Comparison of ENCODE assay signal across 9 cellular contexts in the genomic region with DNA sequence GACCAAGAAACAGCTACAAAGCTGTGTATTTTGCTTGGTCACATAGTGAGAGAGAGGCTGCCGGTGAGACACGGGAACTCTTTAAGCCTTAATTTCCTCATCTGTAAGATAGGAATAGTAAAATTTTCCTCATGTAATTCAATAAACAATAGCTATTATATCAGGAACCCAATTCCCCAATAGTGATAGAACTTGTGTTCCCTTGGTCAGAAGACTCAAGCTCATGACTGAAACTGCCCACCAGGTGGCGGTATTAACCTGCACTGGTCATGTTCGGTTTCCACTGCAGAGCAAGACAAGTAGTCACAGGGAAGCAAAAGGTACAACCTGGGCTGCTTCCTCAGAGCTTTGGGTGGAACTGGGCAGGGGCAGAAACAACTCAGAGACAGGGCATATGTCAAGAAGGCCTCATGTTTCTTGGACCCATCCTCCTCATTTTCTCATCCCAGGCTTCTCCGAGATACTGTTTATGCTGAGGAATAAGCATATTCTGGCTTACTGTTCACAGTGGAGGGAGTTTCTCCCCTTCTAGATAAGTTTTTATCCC. TPM values are rescaled to one million over a fixed set of nuclear protein-coding genes. Genes with fewer than 3 reads are reported as not detected.
A peak's percentile ranks its signal among the peaks of the same experiment; 100 is the strongest.
DNase-seq lines count a peak whose midpoint lies in the region; ATAC-seq, FAIRE-seq and TF ChIP-seq lines count a peak whose summit lies in the region.
"Had no signal": no experiment of that assay in that cellular context is flagged by ENCODE, and none has a peak within 500 bp of the region (broad histone marks: within the 10 kb centered on the region; RNA-seq: fewer than 3 reads in every experiment).

No MANE protein-coding gene starts in this region.

- no peak overlapping the region for H3K4me2 ChIP-seq in HepG2 (ENCODE audit: low read depth, low read length)

- peak; percentile 79 for DNase-seq in D341Med (ENCODE audit: low spot score)
- peak; percentile 55 to 92 for DNase-seq in NCI-H526 (lab: John Stamatoyannopoulos, UW)
- peak; percentile 87 to 92 for DNase-seq in activated CD4-positive, alpha-beta T cell treated with anti-CD3 and anti-CD28 coated beads for 4 hours
- no peak for DNase-seq in chondrocyte (ENCODE audit: low spot score)
- peak; percentile 93 for DNase-seq in HepG2 (ENCODE audit: low spot score)
- DNase-seq in stimulated activated CD4-positive, alpha-beta T cell treated with anti-CD3 and anti-CD28 coated beads, TNF-alpha, amount 100 ng/mL, for 24 hours (ENCODE audit: low read depth in 3 of 3): peak; percentile 82 to 88 (median 87)

- peak; percentile 96 for FAIRE-seq in HepG2 (lab: Jason Lieb, UNC)

- CTCF ChIA-PET in HepG2 (lab: Yijun Ruan, JAX; ENCODE audit: low intra/inter-chr PET ratio, low total read pairs): interaction anchor here (0.8 to 6.6 kb wide), 18 partner anchors 8 to 430 kb away, joined by 3 to 298 read pairs (median 6); a partner anchor contains a TSS

- TF ChIP-seq CTCF in chondrocyte (IDR thresholded peaks at IDR 0.05) (peak; percentile 94), HepG2 (CRISPR knock-in tag; IDR thresholded peaks at IDR 0.05) (no peak)

- no peak overlapping the region for H3K9ac ChIP-seq in HepG2 (ENCODE audit: insufficient read depth, low read depth, low read length)

- H3K36me3 ChIP-seq in HepG2 (replicated peaks in 1 of 2; ENCODE audit: control insufficient read depth in 1 of 2, insufficient read depth in 2 of 2, low read length in 2 of 2): peaks cover 0 to 6% of the 10 kb centered on the region in 2 experiments; a peak in 1 of 5 replicates

- in situ Hi-C loops in HepG2 (cut with HindIII; ENCODE audit: extremely low pct_ligation_motif_present, low pct_unique_long_range_greater_than_20kb): loop anchor here (5.0 kb wide), 1 partner anchor 66 kb away; no protein-coding TSS in a partner anchor

- peaks cover 1% of the 10 kb centered on the region for H3K36me3 Mint-ChIP-seq in chondrocyte (ENCODE audit: low read depth)

- intact Hi-C loops in HepG2 (cut with micrococcal nuclease; ENCODE audit: unreplicated experiment): loop anchor here (1.0 to 10.0 kb wide), 5 partner anchors 8 to 318 kb away; a partner anchor contains a TSS

- H3K4me1 ChIP-seq in HepG2 (ENCODE audit: insufficient read depth, low read length): peaks cover 37% of the 10 kb centered on the region

- no peak overlapping the region for H2AFZ ChIP-seq in HepG2 (ENCODE audit: low read length)

- peak overlapping the region; percentile 18 for H3K27ac Mint-ChIP-seq in chondrocyte (ENCODE audit: unreplicated experiment)

- TF ChIP-seq EP300 in HepG2 (IDR thresholded peaks at IDR 0.05; ENCODE audit: low read depth in 2 of 2, low read length in 2 of 2) (0 out of 4 replicates have a peak, but pooled peaks of 1 of the 2 experiments have one; percentile 14), HepG2 (CRISPR knock-in tag; IDR thresholded peaks at IDR 0.05; ENCODE audit: borderline replicate concordance) (no peak)

- no peak overlapping the region for H3K4me3 ChIP-seq in HepG2 (replicated peaks in 1 of 3; ENCODE audit: insufficient read depth in 1 of 3, low read depth in 2 of 3, low read length in 3 of 3)

- no peak overlapping the region for H3K27ac ChIP-seq in HepG2 (ENCODE audit: extremely low read length, insufficient read depth, low read length)

- no peaks in the 10 kb centered on the region; a peak in 1 of 5 replicates for H3K27me3 ChIP-seq in HepG2 (ENCODE audit: control insufficient read depth in 1 of 2, insufficient read depth in 2 of 2, low read length in 2 of 2)

- no peaks in the 10 kb centered on the region for H3K27me3 Mint-ChIP-seq in chondrocyte (ENCODE audit: low read depth)
- H3K27me3 Mint-ChIP-seq: IgD-negative memory B cell had no signal

- H3K4me3 Mint-ChIP-seq in chondrocyte (ENCODE audit: unreplicated experiment): no peak overlapping the region

- H3K9me3 ChIP-seq in HepG2 (ENCODE audit: low read length): no peaks in the 10 kb centered on the region

- ATAC-seq in HG03378 (IDR thresholded peaks at IDR 0.05; ENCODE audit: unreplicated experiment) (peak; percentile 58), HepG2 (peak; percentile 56), GM19328 (IDR thresholded peaks at IDR 0.05; ENCODE audit: unreplicated experiment) (no peak)

- 24% methylated on average over 5 of the region's 5 CpGs for WGBS in HepG2 (ENCODE audit: low lambda C conversion rate)

- peak; percentile 96 for TF ChIP-seq RAD21 in HepG2 (CRISPR knock-in tag; IDR thresholded peaks at IDR 0.05)

- no peaks in the 10 kb centered on the region for H4K20me1 ChIP-seq in HepG2 (ENCODE audit: insufficient read depth, low read length)

- TF ChIP-seq POLR2A in HepG2 (IDR thresholded peaks at IDR 0.05; ENCODE audit: insufficient read depth in 1 of 2, low read depth in 2 of 2, low read length in 2 of 2): no peak

- POLR2A ChIA-PET in HepG2 (lab: Yijun Ruan, JAX): interaction anchor here (1.0 to 25.8 kb wide), 16 partner anchors 8 to 109 kb away, joined by 3 to 1670 read pairs (median 12); a partner anchor contains a TSS

- no TSS peak for BruUV-seq in HepG2 (replicated peaks; lab: Mats Ljungman, UMichigan)

- no peaks in the 10 kb centered on the region for H3K9me3 Mint-ChIP-seq in chondrocyte (ENCODE audit: low read depth)
- H3K9me3 Mint-ChIP-seq: IgD-negative memory B cell had no signal

- peaks cover 3% of the 10 kb centered on the region for H3K4me1 Mint-ChIP-seq in chondrocyte (ENCODE audit: low read depth)
- H3K4me1 Mint-ChIP-seq: IgD-negative memory B cell had no signal

- H3K79me2 ChIP-seq in HepG2 (ENCODE audit: insufficient read depth, low read length): peaks cover 16% of the 10 kb centered on the region

RNA-seq across cellular contexts. Expression of a gene that starts 4.2 kb away (rescaled TPM):
- total RNA-seq in chondrocyte (56.5 to 124 TPM (median 124 TPM) in 3 replicates), HepG2 (2016; rRNA removed; fragmentation: Illumina TruSeq; extraction: Trizol) (109 and 157 TPM in 2 replicates)
- total RNA-seq in HepG2 (2016; cell fraction: cytosol; rRNA removed; fragmentation: Illumina TruSeq; extraction: Trizol; ENCODE audit: low read depth): 29.1 and 32.6 TPM in 2 replicates
- 104 and 153 TPM in 2 replicates for total RNA-seq in HepG2 (2016; cell fraction: insoluble cytoplasmic fraction; rRNA removed; fragmentation: Illumina TruSeq; extraction: Trizol)
- total RNA-seq in HepG2 (2016; cell fraction: membrane; rRNA removed; fragmentation: Illumina TruSeq; extraction: Trizol): 72.3 and 78.5 TPM in 2 replicates
- 149 and 162 TPM in 2 replicates for total RNA-seq in HepG2 (2016; cell fraction: nucleus; rRNA removed; fragmentation: Illumina TruSeq; extraction: Trizol)
- polyA plus RNA-seq in HepG2 (2011; rRNA removed): 241 and 315 TPM in 2 replicates
- 184 and 225 TPM in 2 replicates for polyA plus RNA-seq in HepG2 (2011; cell fraction: cytosol; rRNA removed)
- 207 and 248 TPM in 2 replicates for polyA plus RNA-seq in HepG2 (2011; cell fraction: nucleus; rRNA removed)
- polyA plus RNA-seq in HepG2 (2012): 183 and 230 TPM in 2 replicates
- polyA plus RNA-seq in HepG2 (2016; cell fraction: cytosol; fragmentation: Illumina TruSeq; extraction: Trizol; ENCODE audit: low read depth): 8.7 and 9.2 TPM in 2 replicates
- 102 and 106 TPM in 2 replicates for polyA plus RNA-seq in HepG2 (2016; cell fraction: insoluble cytoplasmic fraction; fragmentation: Illumina TruSeq; extraction: Trizol; ENCODE audit: low read depth)
- polyA plus RNA-seq in HepG2 (2016; cell fraction: membrane; fragmentation: Illumina TruSeq; extraction: Trizol; ENCODE audit: low read depth): 31.5 and 31.6 TPM in 2 replicates
- 158 and 165 TPM in 2 replicates for polyA plus RNA-seq in HepG2 (2016; cell fraction: nucleus; fragmentation: Illumina TruSeq; extraction: Trizol; ENCODE audit: insufficient read depth, low read depth)
- 171 and 630 TPM in 2 replicates for polyA minus RNA-seq in HepG2 (2011; rRNA and poly(A)+ RNA removed; ENCODE audit: low replicate concordance)
- 150 and 166 TPM in 2 replicates for polyA minus RNA-seq in HepG2 (2011; cell fraction: cytosol; rRNA and poly(A)+ RNA removed)
- polyA minus RNA-seq in HepG2 (2011; cell fraction: nucleus; rRNA and poly(A)+ RNA removed): 420 and 488 TPM in 2 replicates

RNA-seq across cellular contexts. Expression of a gene that starts 23.4 kb away (rescaled TPM):
- total RNA-seq in chondrocyte (6.0 to 7.6 TPM (median 6.0 TPM) in 3 replicates), HepG2 (2016; rRNA removed; fragmentation: Illumina TruSeq; extraction: Trizol) (10.8 and 11.4 TPM in 2 replicates)
- 3.1 and 3.7 TPM in 2 replicates for total RNA-seq in HepG2 (2016; cell fraction: cytosol; rRNA removed; fragmentation: Illumina TruSeq; extraction: Trizol; ENCODE audit: low read depth)
- total RNA-seq in HepG2 (2016; cell fraction: insoluble cytoplasmic fraction; rRNA removed; fragmentation: Illumina TruSeq; extraction: Trizol): 10.9 and 11.2 TPM in 2 replicates
- 7.8 and 9.1 TPM in 2 replicates for total RNA-seq in HepG2 (2016; cell fraction: membrane; rRNA removed; fragmentation: Illumina TruSeq; extraction: Trizol)
- total RNA-seq in HepG2 (2016; cell fraction: nucleus; rRNA removed; fragmentation: Illumina TruSeq; extraction: Trizol): 6.7 and 8.3 TPM in 2 replicates
- 19.8 and 22.5 TPM in 2 replicates for polyA plus RNA-seq in HepG2 (2011; rRNA removed)
- polyA plus RNA-seq in HepG2 (2011; cell fraction: cytosol; rRNA removed): 18.0 and 23.7 TPM in 2 replicates
- 27.1 and 27.7 TPM in 2 replicates for polyA plus RNA-seq in HepG2 (2011; cell fraction: nucleus; rRNA removed)
- polyA plus RNA-seq in HepG2 (2012): 14.5 and 15.7 TPM in 2 replicates
- polyA plus RNA-seq in HepG2 (2016; cell fraction: cytosol; fragmentation: Illumina TruSeq; extraction: Trizol; ENCODE audit: low read depth): 2.6 and 3.0 TPM in 2 replicates
- 9.9 and 10.2 TPM in 2 replicates for polyA plus RNA-seq in HepG2 (2016; cell fraction: insoluble cytoplasmic fraction; fragmentation: Illumina TruSeq; extraction: Trizol; ENCODE audit: low read depth)
- polyA plus RNA-seq in HepG2 (2016; cell fraction: membrane; fragmentation: Illumina TruSeq; extraction: Trizol; ENCODE audit: low read depth): 6.4 TPM in 2 replicates
- polyA plus RNA-seq in HepG2 (2016; cell fraction: nucleus; fragmentation: Illumina TruSeq; extraction: Trizol; ENCODE audit: insufficient read depth, low read depth): 19.5 and 24.7 TPM in 2 replicates
- 18.0 and 62.7 TPM in 2 replicates for polyA minus RNA-seq in HepG2 (2011; rRNA and poly(A)+ RNA removed; ENCODE audit: low replicate concordance)
- 8.0 and 14.8 TPM in 2 replicates for polyA minus RNA-seq in HepG2 (2011; cell fraction: cytosol; rRNA and poly(A)+ RNA removed)
- polyA minus RNA-seq in HepG2 (2011; cell fraction: nucleus; rRNA and poly(A)+ RNA removed): 8.8 and 11.9 TPM in 2 replicates

RNA-seq across cellular contexts. Expression of a gene that starts 29.7 kb away (rescaled TPM):
- total RNA-seq in chondrocyte (27.6 to 35.2 TPM (median 29.3 TPM) in 3 replicates), HepG2 (2016; rRNA removed; fragmentation: Illumina TruSeq; extraction: Trizol) (130 and 141 TPM in 2 replicates)
- total RNA-seq in HepG2 (2016; cell fraction: cytosol; rRNA removed; fragmentation: Illumina TruSeq; extraction: Trizol; ENCODE audit: low read depth): 124 and 143 TPM in 2 replicates
- 128 and 148 TPM in 2 replicates for total RNA-seq in HepG2 (2016; cell fraction: insoluble cytoplasmic fraction; rRNA removed; fragmentation: Illumina TruSeq; extraction: Trizol)
- 134 and 154 TPM in 2 replicates for total RNA-seq in HepG2 (2016; cell fraction: membrane; rRNA removed; fragmentation: Illumina TruSeq; extraction: Trizol)
- total RNA-seq in HepG2 (2016; cell fraction: nucleus; rRNA removed; fragmentation: Illumina TruSeq; extraction: Trizol): 82.9 and 84.6 TPM in 2 replicates
- polyA plus RNA-seq in HepG2 (2011; rRNA removed): 64.7 and 74.4 TPM in 2 replicates
- 49.6 and 52.3 TPM in 2 replicates for polyA plus RNA-seq in HepG2 (2011; cell fraction: cytosol; rRNA removed)
- polyA plus RNA-seq in HepG2 (2011; cell fraction: nucleus; rRNA removed): 90.4 and 93.9 TPM in 2 replicates
- polyA plus RNA-seq in HepG2 (2012): 58.5 and 83.9 TPM in 2 replicates
- 42.0 and 47.4 TPM in 2 replicates for polyA plus RNA-seq in HepG2 (2016; cell fraction: cytosol; fragmentation: Illumina TruSeq; extraction: Trizol; ENCODE audit: low read depth)
- 106 and 115 TPM in 2 replicates for polyA plus RNA-seq in HepG2 (2016; cell fraction: insoluble cytoplasmic fraction; fragmentation: Illumina TruSeq; extraction: Trizol; ENCODE audit: low read depth)
- 86.6 and 89.8 TPM in 2 replicates for polyA plus RNA-seq in HepG2 (2016; cell fraction: membrane; fragmentation: Illumina TruSeq; extraction: Trizol; ENCODE audit: low read depth)
- 118 and 127 TPM in 2 replicates for polyA plus RNA-seq in HepG2 (2016; cell fraction: nucleus; fragmentation: Illumina TruSeq; extraction: Trizol; ENCODE audit: insufficient read depth, low read depth)
- 39.3 and 43.1 TPM in 2 replicates for polyA minus RNA-seq in HepG2 (2011; rRNA and poly(A)+ RNA removed; ENCODE audit: low replicate concordance)
- polyA minus RNA-seq in HepG2 (2011; cell fraction: cytosol; rRNA and poly(A)+ RNA removed): 27.3 and 39.3 TPM in 2 replicates
- polyA minus RNA-seq in HepG2 (2011; cell fraction: nucleus; rRNA and poly(A)+ RNA removed): 50.6 and 59.4 TPM in 2 replicates

RNA-seq across cellular contexts. Expression of a gene that starts 48.1 kb away (rescaled TPM):
- total RNA-seq in chondrocyte (151 to 207 TPM (median 172 TPM) in 3 replicates), HepG2 (2016; rRNA removed; fragmentation: Illumina TruSeq; extraction: Trizol) (871 and 1,316 TPM in 2 replicates)
- 296 and 327 TPM in 2 replicates for total RNA-seq in HepG2 (2016; cell fraction: cytosol; rRNA removed; fragmentation: Illumina TruSeq; extraction: Trizol; ENCODE audit: low read depth)
- total RNA-seq in HepG2 (2016; cell fraction: insoluble cytoplasmic fraction; rRNA removed; fragmentation: Illumina TruSeq; extraction: Trizol): 923 and 1,358 TPM in 2 replicates
- total RNA-seq in HepG2 (2016; cell fraction: membrane; rRNA removed; fragmentation: Illumina TruSeq; extraction: Trizol): 499 and 543 TPM in 2 replicates
- total RNA-seq in HepG2 (2016; cell fraction: nucleus; rRNA removed; fragmentation: Illumina TruSeq; extraction: Trizol): 325 and 326 TPM in 2 replicates
- polyA plus RNA-seq in HepG2 (2011; rRNA removed): 566 and 705 TPM in 2 replicates
- polyA plus RNA-seq in HepG2 (2011; cell fraction: cytosol; rRNA removed): 909 and 1,129 TPM in 2 replicates
- 173 and 191 TPM in 2 replicates for polyA plus RNA-seq in HepG2 (2011; cell fraction: nucleus; rRNA removed)
- 459 and 476 TPM in 2 replicates for polyA plus RNA-seq in HepG2 (2012)
- polyA plus RNA-seq in HepG2 (2016; cell fraction: cytosol; fragmentation: Illumina TruSeq; extraction: Trizol; ENCODE audit: low read depth): 281 and 292 TPM in 2 replicates
- polyA plus RNA-seq in HepG2 (2016; cell fraction: insoluble cytoplasmic fraction; fragmentation: Illumina TruSeq; extraction: Trizol; ENCODE audit: low read depth): 1,127 and 1,228 TPM in 2 replicates
- polyA plus RNA-seq in HepG2 (2016; cell fraction: membrane; fragmentation: Illumina TruSeq; extraction: Trizol; ENCODE audit: low read depth): 411 and 426 TPM in 2 replicates
- 421 and 445 TPM in 2 replicates for polyA plus RNA-seq in HepG2 (2016; cell fraction: nucleus; fragmentation: Illumina TruSeq; extraction: Trizol; ENCODE audit: insufficient read depth, low read depth)
- 455 and 971 TPM in 2 replicates for polyA minus RNA-seq in HepG2 (2011; rRNA and poly(A)+ RNA removed; ENCODE audit: low replicate concordance)
- polyA minus RNA-seq in HepG2 (2011; cell fraction: cytosol; rRNA and poly(A)+ RNA removed): 370 and 379 TPM in 2 replicates
- 156 and 157 TPM in 2 replicates for polyA minus RNA-seq in HepG2 (2011; cell fraction: nucleus; rRNA and poly(A)+ RNA removed)

RNA-seq across cellular contexts. Expression of a gene that starts 55.4 kb away (rescaled TPM):
- total RNA-seq in chondrocyte: not detected in 3 replicates
- not detected in 2 replicates for total RNA-seq in HepG2 (2016; rRNA removed; fragmentation: Illumina TruSeq; extraction: Trizol)
- not detected in 2 replicates for total RNA-seq in HepG2 (2016; cell fraction: cytosol; rRNA removed; fragmentation: Illumina TruSeq; extraction: Trizol; ENCODE audit: low read depth)
- total RNA-seq in HepG2 (2016; cell fraction: insoluble cytoplasmic fraction; rRNA removed; fragmentation: Illumina TruSeq; extraction: Trizol): not detected in 2 replicates
- total RNA-seq in HepG2 (2016; cell fraction: membrane; rRNA removed; fragmentation: Illumina TruSeq; extraction: Trizol): not detected in 2 replicates
- total RNA-seq in HepG2 (2016; cell fraction: nucleus; rRNA removed; fragmentation: Illumina TruSeq; extraction: Trizol): not detected in 2 replicates
- not detected in 2 replicates for polyA plus RNA-seq in HepG2 (2011; rRNA removed)
- polyA plus RNA-seq in HepG2 (2011; cell fraction: cytosol; rRNA removed): not detected in 2 replicates
- polyA plus RNA-seq in HepG2 (2011; cell fraction: nucleus; rRNA removed): not detected in 2 replicates
- polyA plus RNA-seq in HepG2 (2012): not detected in 2 replicates
- not detected in 2 replicates for polyA plus RNA-seq in HepG2 (2016; cell fraction: cytosol; fragmentation: Illumina TruSeq; extraction: Trizol; ENCODE audit: low read depth)
- polyA plus RNA-seq in HepG2 (2016; cell fraction: insoluble cytoplasmic fraction; fragmentation: Illumina TruSeq; extraction: Trizol; ENCODE audit: low read depth): not detected in 2 replicates
- not detected in 2 replicates for polyA plus RNA-seq in HepG2 (2016; cell fraction: membrane; fragmentation: Illumina TruSeq; extraction: Trizol; ENCODE audit: low read depth)
- polyA plus RNA-seq in HepG2 (2016; cell fraction: nucleus; fragmentation: Illumina TruSeq; extraction: Trizol; ENCODE audit: insufficient read depth, low read depth): not detected in 2 replicates
- polyA minus RNA-seq in HepG2 (2011; rRNA and poly(A)+ RNA removed; ENCODE audit: low replicate concordance): 0.10 TPM in 1 of 2 replicates, not detected in the other
- not detected in 2 replicates for polyA minus RNA-seq in HepG2 (2011; cell fraction: cytosol; rRNA and poly(A)+ RNA removed)
- not detected in 2 replicates for polyA minus RNA-seq in HepG2 (2011; cell fraction: nucleus; rRNA and poly(A)+ RNA removed)
- polyA plus RNA-seq: IgD-negative memory B cell had no signal
